Comparison of ENCODE assay signal across 11 cellular contexts in the genomic region with DNA sequence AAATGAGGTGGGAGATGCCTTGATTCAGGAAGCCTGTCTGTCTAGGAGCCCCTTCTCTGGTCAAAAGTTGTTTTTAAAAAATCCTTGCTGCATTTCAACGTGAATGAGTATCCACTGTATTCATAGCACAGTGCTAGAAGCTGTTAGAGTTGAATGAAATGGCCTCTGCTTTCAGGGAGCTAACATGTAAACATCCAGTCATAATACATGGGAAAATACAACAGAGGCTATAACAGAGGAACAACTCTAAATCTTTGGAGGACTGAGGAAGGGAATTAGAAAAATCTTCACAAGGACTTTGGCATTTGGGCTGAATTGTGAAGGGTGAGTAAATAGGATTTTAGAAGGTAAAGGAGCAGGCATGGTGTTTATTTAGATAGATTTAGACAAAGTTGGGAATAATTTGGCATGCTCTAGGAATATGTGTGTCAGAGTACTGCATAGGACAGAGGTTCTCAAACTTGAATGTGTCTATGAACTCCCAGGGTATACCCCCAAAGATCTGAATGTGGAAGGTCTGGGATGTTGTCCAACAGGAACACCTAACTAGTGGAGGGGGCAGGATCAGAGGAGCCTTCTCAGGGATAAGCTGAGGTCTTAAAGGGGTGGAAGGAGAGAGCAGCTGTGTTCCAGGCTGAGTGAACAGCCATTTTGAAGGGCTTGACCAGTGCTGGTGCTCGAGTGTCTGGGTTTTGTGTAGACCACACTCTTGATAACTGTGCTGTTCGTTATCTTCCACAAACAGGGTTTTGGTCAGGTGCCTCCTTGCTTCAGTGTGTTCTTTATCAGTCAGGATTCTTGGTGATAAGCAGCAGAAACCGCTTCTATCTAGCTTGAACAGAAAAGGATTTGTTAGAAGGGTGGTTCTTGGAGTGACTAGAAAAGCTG. TPM values are rescaled to one million over a fixed set of nuclear protein-coding genes. Genes with fewer than 3 reads are reported as not detected.
A peak's percentile ranks its signal among the peaks of the same experiment; 100 is the strongest.
DNase-seq lines count a peak whose midpoint lies in the region; ATAC-seq, FAIRE-seq and TF ChIP-seq lines count a peak whose summit lies in the region.
"Had no signal": no experiment of that assay in that cellular context is flagged by ENCODE, and none has a peak within 500 bp of the region (broad histone marks: within the 10 kb centered on the region; RNA-seq: fewer than 3 reads in every experiment).

No MANE protein-coding gene starts in this region.

- H3K27me3 ChIP-seq in right atrium auricular region, result no peaks in the 10 kb centered on the region
- H3K27me3 ChIP-seq in left lung, result no peaks in the 10 kb centered on the region
- no peaks in the 10 kb centered on the region for H3K27me3 ChIP-seq in vagina
- no peaks in the 10 kb centered on the region for H3K27me3 ChIP-seq in small intestine (ENCODE audit: control insufficient read depth in 2 of 2, insufficient read depth in 2 of 2, low read length in 2 of 2)
- no peaks in the 10 kb centered on the region for H3K27me3 ChIP-seq in gastrocnemius medialis
- H3K27me3 ChIP-seq: neutrophil had no signal

- H3K4me1 Mint-ChIP-seq in activated T-helper 1 cell treated with anti-CD3 and anti-CD28 coated beads, Interleukin-12 subunit alpha, Interleukin-12 subunit beta, Interleukin-2, Interleukin-4 antibody, amounts not matched to agents 30 ng/mL and 10 ng/mL and 1 ng/mL, durations not matched to agents 14 hours and 24 hours and 36 hours (ENCODE audit: low read depth), result peaks cover 62% of the 10 kb centered on the region

- FAIRE-seq in small intestine (lab: Jason Lieb, UNC), result no peak

- no peak for TF ChIP-seq POLR2A in vagina (IDR thresholded peaks at IDR 0.05)
- no peak for TF ChIP-seq POLR2A in gastrocnemius medialis (IDR thresholded peaks at IDR 0.05)

- H3K27me3 Mint-ChIP-seq in activated T-helper 1 cell treated with anti-CD3 and anti-CD28 coated beads, Interleukin-12 subunit alpha, Interleukin-12 subunit beta, Interleukin-2, Interleukin-4 antibody, amounts not matched to agents 30 ng/mL and 10 ng/mL and 1 ng/mL, durations not matched to agents 14 hours and 24 hours and 36 hours (ENCODE audit: insufficient read depth), result no peaks in the 10 kb centered on the region

- no peak overlapping the region for H3K4me3 ChIP-seq in right atrium auricular region
- no peak overlapping the region for H3K4me3 ChIP-seq in left lung
- H3K4me3 ChIP-seq in vagina, result no peak overlapping the region
- H3K4me3 ChIP-seq in small intestine (ENCODE audit: low read depth in 1 of 2, low read length in 2 of 2), result no peak overlapping the region
- H3K4me3 ChIP-seq in gastrocnemius medialis, result no peak overlapping the region

- H3K4me3 Mint-ChIP-seq in activated T-helper 1 cell treated with anti-CD3 and anti-CD28 coated beads, Interleukin-12 subunit alpha, Interleukin-12 subunit beta, Interleukin-2, Interleukin-4 antibody, amounts not matched to agents 30 ng/mL and 10 ng/mL and 1 ng/mL, durations not matched to agents 14 hours and 24 hours and 36 hours, result no peak overlapping the region
- H3K4me3 Mint-ChIP-seq: activated CD8-positive, alpha-beta T cell treated with anti-CD3 and anti-CD28 coated beads, Interleukin-2, amount 10 ng/mL, durations not matched to agents 7 days and 5 days had no signal

- no peak for DNase-seq in left ventricle myocardium superior
- DNase-seq in right atrium auricular region (ENCODE audit: low spot score), result no peak
- no peak for DNase-seq in activated T-helper 1 cell treated with anti-CD3 and anti-CD28 coated beads, Interleukin-12 subunit alpha, Interleukin-12 subunit beta, Interleukin-2, Interleukin-4 antibody, amounts not matched to agents 30 ng/mL and 10 ng/mL and 1 ng/mL, durations not matched to agents 14 hours and 24 hours and 36 hours (ENCODE audit: low spot score)
- DNase-seq in left lung, result no peak
- no peak for DNase-seq in vagina (ENCODE audit: extremely low spot score in 2 of 2)
- no peak for DNase-seq in small intestine
- DNase-seq in gastrocnemius medialis, result no peak
- DNase-seq: activated CD8-positive, alpha-beta T cell treated with anti-CD3 and anti-CD28 coated beads, Interleukin-2, amount 10 ng/mL, durations not matched to agents 7 days and 5 days; hypothalamus had no signal

- H3K36me3 ChIP-seq in right atrium auricular region (no peaks in the 10 kb centered on the region), left lung (no peaks in the 10 kb centered on the region), vagina (no peaks in the 10 kb centered on the region), small intestine (ENCODE audit: control insufficient read depth in 2 of 2, insufficient read depth in 2 of 2, low read length in 2 of 2) (no peaks in the 10 kb centered on the region), gastrocnemius medialis (no peaks in the 10 kb centered on the region)
- H3K36me3 ChIP-seq: neutrophil had no signal

- peak overlapping the region; percentile 75 for H3K27ac Mint-ChIP-seq in activated T-helper 1 cell treated with anti-CD3 and anti-CD28 coated beads, Interleukin-12 subunit alpha, Interleukin-12 subunit beta, Interleukin-2, Interleukin-4 antibody, amounts not matched to agents 30 ng/mL and 10 ng/mL and 1 ng/mL, durations not matched to agents 14 hours and 24 hours and 36 hours
- H3K27ac Mint-ChIP-seq: activated CD8-positive, alpha-beta T cell treated with anti-CD3 and anti-CD28 coated beads, Interleukin-2, amount 10 ng/mL, durations not matched to agents 7 days and 5 days had no signal

- TF ChIP-seq CTCF in right atrium auricular region (IDR thresholded peaks at IDR 0.05), result no peak
- TF ChIP-seq CTCF in left lung (IDR thresholded peaks at IDR 0.05), result no peak
- TF ChIP-seq CTCF in vagina (IDR thresholded peaks at IDR 0.05), result no peak
- no peak for TF ChIP-seq CTCF in gastrocnemius medialis (IDR thresholded peaks at IDR 0.05 in 4 of 5, conservative IDR thresholded peaks at IDR 0.05 in 1 of 5)

- intact Hi-C loops in left ventricle myocardium superior (cut with micrococcal nuclease) (no loop called here), left lung (cut with DNase I) (no loop called here), vagina (cut with DNase I) (no loop called here), gastrocnemius medialis (cut with DNase I; ENCODE audit: low total_unique reads) (no loop called here)
- intact Hi-C loops in activated T-helper 1 cell treated with anti-CD3 and anti-CD28 coated beads, Interleukin-12 subunit alpha, Interleukin-12 subunit beta, Interleukin-2, Interleukin-4 antibody, amounts not matched to agents 30 ng/mL and 10 ng/mL and 1 ng/mL, durations not matched to agents 14 hours and 24 hours and 36 hours (cut with micrococcal nuclease), result no loop called here

- no peaks in the 10 kb centered on the region for H3K9me3 Mint-ChIP-seq in activated T-helper 1 cell treated with anti-CD3 and anti-CD28 coated beads, Interleukin-12 subunit alpha, Interleukin-12 subunit beta, Interleukin-2, Interleukin-4 antibody, amounts not matched to agents 30 ng/mL and 10 ng/mL and 1 ng/mL, durations not matched to agents 14 hours and 24 hours and 36 hours

- H3K9me3 ChIP-seq in right atrium auricular region, result no peaks in the 10 kb centered on the region
- no peaks in the 10 kb centered on the region for H3K9me3 ChIP-seq in left lung
- no peaks in the 10 kb centered on the region for H3K9me3 ChIP-seq in vagina
- no peaks in the 10 kb centered on the region for H3K9me3 ChIP-seq in small intestine (ENCODE audit: control insufficient read depth, low read depth)
- no peaks in the 10 kb centered on the region for H3K9me3 ChIP-seq in gastrocnemius medialis
- H3K9me3 ChIP-seq: neutrophil had no signal

- ATAC-seq in left ventricle myocardium superior, result peak; percentile 12
- ATAC-seq in left lung, result no peak
- no peak for ATAC-seq in GM21515 (IDR thresholded peaks at IDR 0.05; ENCODE audit: unreplicated experiment)
- ATAC-seq in gastrocnemius medialis, result no peak
- ATAC-seq: activated CD8-positive, alpha-beta T cell treated with anti-CD3 and anti-CD28 coated beads, Interleukin-2, amount 10 ng/mL, durations not matched to agents 7 days and 5 days had no signal

- in situ Hi-C loops in gastrocnemius medialis (cut with MboI; ENCODE audit: low sequenced_read_pairs in 4 of 4), result no loop called here

- peaks cover 28% of the 10 kb centered on the region for H3K36me3 Mint-ChIP-seq in activated T-helper 1 cell treated with anti-CD3 and anti-CD28 coated beads, Interleukin-12 subunit alpha, Interleukin-12 subunit beta, Interleukin-2, Interleukin-4 antibody, amounts not matched to agents 30 ng/mL and 10 ng/mL and 1 ng/mL, durations not matched to agents 14 hours and 24 hours and 36 hours (ENCODE audit: low read depth)

- H3K27ac ChIP-seq in right atrium auricular region (no peak overlapping the region), left lung (peak overlapping the region; percentile 15 to 61), vagina (peak overlapping the region; percentile 52), small intestine (ENCODE audit: low read depth in 1 of 2, low read length in 1 of 2) (peak overlapping the region in 1 of 2 donors; percentile 3), gastrocnemius medialis (no peak overlapping the region)

- H3K4me1 ChIP-seq in right atrium auricular region, result peaks cover 0 to 49% of the 10 kb centered on the region in 2 donors
- H3K4me1 ChIP-seq in left lung, result peaks cover 31 to 89% of the 10 kb centered on the region in 2 donors
- H3K4me1 ChIP-seq in vagina, result peaks cover 87% of the 10 kb centered on the region
- peaks cover 7 to 14% of the 10 kb centered on the region in 2 donors for H3K4me1 ChIP-seq in small intestine (ENCODE audit: control insufficient read depth in 2 of 2, insufficient read depth in 1 of 2, low read depth in 1 of 2, low read length in 1 of 2)
- peaks cover 26 to 41% of the 10 kb centered on the region in 2 donors for H3K4me1 ChIP-seq in gastrocnemius medialis

- WGBS in small intestine, 3 donors, result 13 to 46% (median 27%) methylated on average over 4 of the region's 4 CpGs

RNA-seq across cellular contexts. Expression of gene SREBF2, which starts 12.7 kb away (rescaled TPM):
- total RNA-seq in left ventricle myocardium superior, result 89.7 TPM
- 10 to 100 TPM; 45.6 to 61.4 TPM for total RNA-seq in right atrium auricular region
- 235 and 245 TPM in 2 replicates for total RNA-seq in activated T-helper 1 cell treated with anti-CD3 and anti-CD28 coated beads, Interleukin-12 subunit alpha, Interleukin-12 subunit beta, Interleukin-2, Interleukin-4 antibody, amounts not matched to agents 30 ng/mL and 10 ng/mL and 1 ng/mL, durations not matched to agents 14 hours and 24 hours and 36 hours
- 100 to 1,000 TPM; 130 to 162 TPM for total RNA-seq in left lung
- 98.0 TPM for total RNA-seq in vagina
- 10 to 100 TPM; 14.1 to 81.2 (median 15.0) TPM for polyA plus RNA-seq in small intestine
- total RNA-seq in gastrocnemius medialis, result 10 to 100 TPM; 25.1 to 40.9 (median 36.1) TPM

RNA-seq across cellular contexts. Expression of gene CCDC134, which starts 45.1 kb away (rescaled TPM):
- total RNA-seq in left ventricle myocardium superior (5.9 TPM), right atrium auricular region (1 to 10 TPM; 4.0 to 6.4 TPM), left lung (10 to 100 TPM in 1 of 2 donors, 1 to 10 TPM in 1; 9.7 to 14.1 TPM), vagina (8.8 TPM), gastrocnemius medialis (1 to 10 TPM; 3.3 to 7.7 (median 6.0) TPM)
- 18.0 and 19.6 TPM in 2 replicates for total RNA-seq in activated T-helper 1 cell treated with anti-CD3 and anti-CD28 coated beads, Interleukin-12 subunit alpha, Interleukin-12 subunit beta, Interleukin-2, Interleukin-4 antibody, amounts not matched to agents 30 ng/mL and 10 ng/mL and 1 ng/mL, durations not matched to agents 14 hours and 24 hours and 36 hours
- polyA plus RNA-seq in small intestine, result 1 to 10 TPM; 2.2 to 4.9 (median 2.4) TPM

Comparison
In these comparisons a context has a peak if more than half of its experiments do, and no peak if none do; other contexts are left out.
1. H3K27ac ChIP-seq: peak in left lung (2 of 2) and vagina (single experiment); none in right atrium auricular region (0 of 2) and gastrocnemius medialis (0 of 4).